10 cellular contexts compared by ENCODE assay signal in genomic region chr5:94021246-94021645, GRCh38.
DNase-seq lines count a peak whose midpoint lies in the region; ATAC-seq and TF ChIP-seq lines count a peak whose summit lies in the region.
"Had no signal": no experiment of that assay in that cellular context is flagged by ENCODE, and none has a peak within 500 bp of the region (broad histone marks: within the 10 kb centered on the region; RNA-seq: fewer than 3 reads in every experiment).

No MANE protein-coding gene starts in this region.

- H3K4me3 ChIP-seq in effector memory CD4-positive, alpha-beta T cell (ENCODE audit: insufficient read depth, low read depth, low read length, poor library complexity, severe bottlenecking) = no peak overlapping the region
- H3K4me3 ChIP-seq in uterus = no peak overlapping the region

- H3K4me1 Mint-ChIP-seq in stimulated activated naive CD8-positive, alpha-beta T cell treated with anti-CD3 and anti-CD28 coated beads, Interleukin-15, Interleukin-2, amounts not matched to agents 100 ng/mL and 50 ng/mL, for 24 hours (ENCODE audit: low read depth) = no peaks in the 10 kb centered on the region
- no peaks in the 10 kb centered on the region for H3K4me1 Mint-ChIP-seq in activated CD8-positive, alpha-beta T cell treated with anti-CD3 and anti-CD28 coated beads, Interleukin-2, amount 10 ng/mL, durations not matched to agents 7 days and 5 days (ENCODE audit: low read depth)
- no peaks in the 10 kb centered on the region for H3K4me1 Mint-ChIP-seq in CD4-positive, alpha-beta T cell (ENCODE audit: low read depth)

- peaks cover 8% of the 10 kb centered on the region for H3K9me3 ChIP-seq in effector memory CD4-positive, alpha-beta T cell (ENCODE audit: control insufficient read depth, low read length)
- H3K9me3 ChIP-seq in uterus = no peaks in the 10 kb centered on the region
- H3K9me3 ChIP-seq in CD4-positive, alpha-beta T cell (ENCODE audit: control insufficient read depth, low read length) = peaks cover 13% of the 10 kb centered on the region

- H3K36me3 Mint-ChIP-seq in stimulated activated naive CD8-positive, alpha-beta T cell treated with anti-CD3 and anti-CD28 coated beads, Interleukin-15, Interleukin-2, amounts not matched to agents 100 ng/mL and 50 ng/mL, for 24 hours (ENCODE audit: low read depth) = peaks cover 87% of the 10 kb centered on the region
- peaks cover 48% of the 10 kb centered on the region for H3K36me3 Mint-ChIP-seq in activated CD8-positive, alpha-beta T cell treated with anti-CD3 and anti-CD28 coated beads, Interleukin-2, amount 10 ng/mL, durations not matched to agents 7 days and 5 days (ENCODE audit: low read depth)
- H3K36me3 Mint-ChIP-seq in CD4-positive, alpha-beta T cell (ENCODE audit: low read depth) = peaks cover 100% of the 10 kb centered on the region

- no peaks in the 10 kb centered on the region for H3K4me1 ChIP-seq in effector memory CD4-positive, alpha-beta T cell (ENCODE audit: control insufficient read depth, insufficient read depth, low read length, poor library complexity, severe bottlenecking)
- no peaks in the 10 kb centered on the region for H3K4me1 ChIP-seq in uterus

- peak overlapping the region; percentile 8 for H3K27ac Mint-ChIP-seq in stimulated activated naive CD8-positive, alpha-beta T cell treated with anti-CD3 and anti-CD28 coated beads, Interleukin-15, Interleukin-2, amounts not matched to agents 100 ng/mL and 50 ng/mL, for 24 hours
- no peak overlapping the region for H3K27ac Mint-ChIP-seq in activated CD8-positive, alpha-beta T cell treated with anti-CD3 and anti-CD28 coated beads, Interleukin-2, amount 10 ng/mL, durations not matched to agents 7 days and 5 days
- H3K27ac Mint-ChIP-seq in CD4-positive, alpha-beta T cell = no peak overlapping the region
- H3K27ac Mint-ChIP-seq: CD14-positive monocyte had no signal

- peaks cover 26% of the 10 kb centered on the region for H3K9me3 Mint-ChIP-seq in stimulated activated naive CD8-positive, alpha-beta T cell treated with anti-CD3 and anti-CD28 coated beads, Interleukin-15, Interleukin-2, amounts not matched to agents 100 ng/mL and 50 ng/mL, for 24 hours
- peaks cover 6% of the 10 kb centered on the region for H3K9me3 Mint-ChIP-seq in activated CD8-positive, alpha-beta T cell treated with anti-CD3 and anti-CD28 coated beads, Interleukin-2, amount 10 ng/mL, durations not matched to agents 7 days and 5 days (ENCODE audit: insufficient read depth)
- H3K9me3 Mint-ChIP-seq in CD4-positive, alpha-beta T cell = peaks cover 13% of the 10 kb centered on the region

- no peak overlapping the region for H3K27ac ChIP-seq in RWPE1
- no peak overlapping the region for H3K27ac ChIP-seq in effector memory CD4-positive, alpha-beta T cell (ENCODE audit: insufficient read depth, low read length, poor library complexity, severe bottlenecking)
- H3K27ac ChIP-seq in uterus = no peak overlapping the region
- H3K27ac ChIP-seq in CD4-positive, alpha-beta T cell (ENCODE audit: low read depth, low read length) = no peak overlapping the region

- intact Hi-C loops in uterus (cut with DNase I; ENCODE audit: low total_unique reads) = no loop called here
- intact Hi-C loops in CD4-positive, alpha-beta T cell (cut with DNase I, micrococcal nuclease) = no loop called here

- no peaks in the 10 kb centered on the region for H3K27me3 Mint-ChIP-seq in stimulated activated naive CD8-positive, alpha-beta T cell treated with anti-CD3 and anti-CD28 coated beads, Interleukin-15, Interleukin-2, amounts not matched to agents 100 ng/mL and 50 ng/mL, for 24 hours
- no peaks in the 10 kb centered on the region for H3K27me3 Mint-ChIP-seq in activated CD8-positive, alpha-beta T cell treated with anti-CD3 and anti-CD28 coated beads, Interleukin-2, amount 10 ng/mL, durations not matched to agents 7 days and 5 days (ENCODE audit: low read depth)
- no peaks in the 10 kb centered on the region for H3K27me3 Mint-ChIP-seq in CD4-positive, alpha-beta T cell

- TF ChIP-seq CTCF in RWPE1 (conservative IDR thresholded peaks at IDR 0.05; ENCODE audit: low read depth) = no peak
- no peak for TF ChIP-seq CTCF in uterus (IDR thresholded peaks at IDR 0.05)
- TF ChIP-seq CTCF in CD4-positive, alpha-beta T cell (IDR thresholded peaks at IDR 0.05) = no peak

- H3K36me3 ChIP-seq in effector memory CD4-positive, alpha-beta T cell (ENCODE audit: control insufficient read depth, insufficient read depth, low read length) = peaks cover 31% of the 10 kb centered on the region
- H3K36me3 ChIP-seq in uterus = no peaks in the 10 kb centered on the region

- H3K4me3 Mint-ChIP-seq in stimulated activated naive CD8-positive, alpha-beta T cell treated with anti-CD3 and anti-CD28 coated beads, Interleukin-15, Interleukin-2, amounts not matched to agents 100 ng/mL and 50 ng/mL, for 24 hours = no peak overlapping the region
- no peak overlapping the region for H3K4me3 Mint-ChIP-seq in activated CD8-positive, alpha-beta T cell treated with anti-CD3 and anti-CD28 coated beads, Interleukin-2, amount 10 ng/mL, durations not matched to agents 7 days and 5 days
- H3K4me3 Mint-ChIP-seq in CD4-positive, alpha-beta T cell = no peak overlapping the region
- H3K4me3 Mint-ChIP-seq: CD14-positive monocyte had no signal

- POLR2A ChIA-PET in RWPE1 (lab: Yijun Ruan, JAX; ENCODE audit: low non-redundant PET) = no interaction called here
- POLR2A ChIA-PET in activated CD8-positive, alpha-beta T cell treated with anti-CD3 and anti-CD28 coated beads, Interleukin-2, amount 10 ng/mL, durations not matched to agents 7 days and 5 days (lab: Charles Lee) = no interaction called here
- POLR2A ChIA-PET in CD4-positive, alpha-beta T cell (lab: Charles Lee) = no interaction called here

- no peak for DNase-seq in stimulated activated naive CD8-positive, alpha-beta T cell treated with anti-CD3 and anti-CD28 coated beads, Interleukin-15, Interleukin-2, amounts not matched to agents 100 U/mL and 50 U/mL, for 24 hours
- DNase-seq in RWPE1 (ENCODE audit: low spot score) (peak; percentile 63), fibroblast of peridontal ligament (ENCODE audit: extremely low read depth) (peak; percentile 28), uterus (no peak)
- no peak for DNase-seq in effector memory CD4-positive, alpha-beta T cell
- DNase-seq in activated CD8-positive, alpha-beta T cell treated with anti-CD3 and anti-CD28 coated beads, Interleukin-2, amount 10 ng/mL, durations not matched to agents 7 days and 5 days = no peak
- no peak for DNase-seq in CD4-positive, alpha-beta T cell
- DNase-seq: T-helper 2 cell had no signal

- no peaks in the 10 kb centered on the region for H3K27me3 ChIP-seq in effector memory CD4-positive, alpha-beta T cell (replicated peaks; ENCODE audit: control insufficient read depth, insufficient read depth, low read length, poor library complexity, severe bottlenecking)
- no peaks in the 10 kb centered on the region for H3K27me3 ChIP-seq in uterus
- no peaks in the 10 kb centered on the region for H3K27me3 ChIP-seq in CD4-positive, alpha-beta T cell (ENCODE audit: control insufficient read depth, insufficient read depth, low read length)

- no peak for TF ChIP-seq POLR2A in uterus (IDR thresholded peaks at IDR 0.05)

- CTCF ChIA-PET in RWPE1 (lab: Yijun Ruan, JAX) = interaction anchor here (0.5 kb wide), 1 partner anchor 14 kb away, joined by 5 read pairs; no protein-coding TSS in a partner anchor
- CTCF ChIA-PET in activated CD8-positive, alpha-beta T cell treated with anti-CD3 and anti-CD28 coated beads, Interleukin-2, amount 10 ng/mL, durations not matched to agents 7 days and 5 days (lab: Charles Lee) = no interaction called here
- CTCF ChIA-PET in CD4-positive, alpha-beta T cell (lab: Charles Lee) = no interaction called here

- ATAC-seq in stimulated activated naive CD8-positive, alpha-beta T cell treated with anti-CD3 and anti-CD28 coated beads, Interleukin-15, Interleukin-2, amounts not matched to agents 100 U/mL and 50 U/mL, for 24 hours = no peak
- no peak for ATAC-seq in activated CD8-positive, alpha-beta T cell treated with anti-CD3 and anti-CD28 coated beads, Interleukin-2, amount 10 ng/mL, durations not matched to agents 7 days and 5 days
- no peak for ATAC-seq in CD4-positive, alpha-beta T cell (ENCODE audit: poor library complexity)

Comparison
In these comparisons a context has a peak if more than half of its experiments do, and no peak if none do; other contexts are left out.
1. DNase-seq: peak in RWPE1 (single experiment) and fibroblast of peridontal ligament (single experiment); none in stimulated activated naive CD8-positive, alpha-beta T cell treated with anti-CD3 and anti-CD28 coated beads, Interleukin-15, Interleukin-2, amounts not matched to agents 100 U/mL and 50 U/mL, for 24 hours (single experiment), effector memory CD4-positive, alpha-beta T cell (0 of 3), uterus (0 of 2), activated CD8-positive, alpha-beta T cell treated with anti-CD3 and anti-CD28 coated beads, Interleukin-2, amount 10 ng/mL, durations not matched to agents 7 days and 5 days (single experiment) and CD4-positive, alpha-beta T cell (0 of 10).